1 cellular context compared by ENCODE assay signal in genomic region chr16:22029632-22030031, GRCh38.
TF ChIP-seq lines count a peak whose summit lies in the region.

No MANE protein-coding gene starts in this region.

TF ChIP-seq in K562, 482 proteins besides CTCF, POLR2A, EP300 and RAD21:
- TF ChIP-seq JUND (IDR thresholded peaks at IDR 0.05; ENCODE audit: borderline replicate concordance, low read depth, low read length) = no peak
- no peak for TF ChIP-seq JUND (tag; IDR thresholded peaks at IDR 0.05; ENCODE audit: borderline replicate concordance, low read depth, low read length)
- TF ChIP-seq NFIC (IDR thresholded peaks at IDR 0.05) = 0 out of 2 replicates have a peak, but pooled peaks have one; percentile 11
